In genomic region chr11:13294178-13294577, GRCh38 we compare ENCODE assay signal across 36 cellular contexts.
"Had no signal": no experiment of that assay in that cellular context is flagged by ENCODE, and none has a peak within 500 bp of the region (broad histone marks: within the 10 kb centered on the region; RNA-seq: fewer than 3 reads in every experiment).

No MANE protein-coding gene starts in this region.

- H3K4me3 Mint-ChIP-seq: activated B cell treated with CpG ODN at 0.5 μM for 24 hours; activated CD4-positive, alpha-beta memory T cell treated with anti-CD3 and anti-CD28 coated beads for 36 hours; activated naive CD4-positive, alpha-beta T cell treated with anti-CD3 and anti-CD28 coated beads, Interleukin-2, amount 50 U/mL, for 24 hours had no signal

- H3K36me3 ChIP-seq: brain microvascular endothelial cell, Peyer's patch had no signal

- H3K27ac Mint-ChIP-seq: activated B cell treated with CpG ODN at 0.5 μM for 24 hours; activated CD4-positive, alpha-beta memory T cell treated with anti-CD3 and anti-CD28 coated beads for 36 hours; activated T-helper 2 cell treated with anti-CD3 and anti-CD28 coated beads, Interferon-gamma antibody, Interleukin-2, Interleukin-4, amounts not matched to agents 10 μg/mL and 5 μg/mL and 100 μg/mL, durations not matched to agents 14 hours and 24 hours and 36 hours had no signal

- H3K9me3 Mint-ChIP-seq: activated B cell treated with CpG ODN at 0.5 μM for 24 hours; activated CD4-positive, alpha-beta memory T cell treated with anti-CD3 and anti-CD28 coated beads for 36 hours; activated naive CD4-positive, alpha-beta T cell treated with anti-CD3 and anti-CD28 coated beads, Interleukin-2, amount 50 U/mL, for 24 hours; activated T-helper 2 cell treated with anti-CD3 and anti-CD28 coated beads, Interferon-gamma antibody, Interleukin-2, Interleukin-4, amounts not matched to agents 10 μg/mL and 5 μg/mL and 100 μg/mL, durations not matched to agents 14 hours and 24 hours and 36 hours; T-cell had no signal

- H3K4me3 ChIP-seq: Peyer's patch had no signal

- H3K27me3 Mint-ChIP-seq: activated B cell treated with CpG ODN at 0.5 μM for 24 hours; activated CD4-positive, alpha-beta memory T cell treated with anti-CD3 and anti-CD28 coated beads for 36 hours; activated naive CD4-positive, alpha-beta T cell treated with anti-CD3 and anti-CD28 coated beads, Interleukin-2, amount 50 U/mL, for 24 hours; T-cell had no signal

- H3K27me3 ChIP-seq: brain microvascular endothelial cell, Peyer's patch had no signal

- ATAC-seq: PC-3, SK-N-SH treated with all-trans-retinoic acid at 6 μM for 48 hours, T-cell had no signal

- DNase-seq: activated B cell treated with CpG ODN at 0.5 μM for 24 hours; activated CD4-positive, alpha-beta memory T cell treated with anti-CD3 and anti-CD28 coated beads for 36 hours; activated CD4-positive, alpha-beta T cell treated with anti-CD3 and anti-CD28 coated beads for 4 hours; activated CD4-positive, alpha-beta T cell treated with anti-CD3 and anti-CD28 coated beads, Interleukin-2, amount 50 U/mL, for 1 hour; activated CD4-positive, CD25-positive, alpha-beta regulatory T cell treated with anti-CD3 and anti-CD28 coated beads, Interleukin-2, amount 50 U/mL, for 72 hours; activated CD8-positive, alpha-beta memory T cell treated with anti-CD3 and anti-CD28 coated beads, Interleukin-2, amount 50 U/mL, for 4 hours; activated gamma-delta T cell; activated naive CD4-positive, alpha-beta T cell treated with Interleukin-2 at 50 U/mL for 16 hours; activated T-cell treated with anti-CD3 and anti-CD28 coated beads for 4 hours; activated T-cell treated with anti-CD3 and anti-CD28 coated beads, Interleukin-2, amount 50 U/mL, for 48 hours; aorta; brain microvascular endothelial cell; central memory CD4-positive, alpha-beta T cell; NCI-H1092 treated with DMSO at 0.1 percent for 48 hours; NCI-H1417; NCI-H146; NCI-H187; NCI-H2029 treated with DMSO at 0.1 percent for 48 hours; NCI-H2107; NCI-H2171; NCI-H510A; NCI-H526; NCI-H748 treated with DMSO at 0.1 percent for 48 hours; NK-92 treated with Interleukin-12 subunit alpha and Interleukin-12 subunit beta, amount 100 ng/mL, for 24 hours; PC-3; Peyer's patch; RPMI8226; SIG-M5; T-cell; T-helper 2 cell; T-helper 9 cell had no signal

- H3K9me3 ChIP-seq: Peyer's patch had no signal

- H3K27ac ChIP-seq: brain microvascular endothelial cell, KMS-11, Peyer's patch, VCaP had no signal
